Comparison of ENCODE assay signal across 17 cellular contexts in genomic region chr11:119934866-119935265, GRCh38.
DNase-seq lines count a peak whose midpoint lies in the region; ATAC-seq and TF ChIP-seq lines count a peak whose summit lies in the region.
"Had no signal": no experiment of that assay in that cellular context is flagged by ENCODE, and none has a peak within 500 bp of the region (broad histone marks: within the 10 kb centered on the region; RNA-seq: fewer than 3 reads in every experiment).

No MANE protein-coding gene starts in this region.

- H3K9me3 ChIP-seq in upper lobe of right lung (no peaks in the 10 kb centered on the region), esophagus muscularis mucosa (no peaks in the 10 kb centered on the region)
- H3K9me3 ChIP-seq: BLaER1 treated with 17β-estradiol and CSF1 and Interleukin-3, amounts not matched to agents 10 nM and 100 nM; HAP-1 had no signal

- DNase-seq in dorsolateral prefrontal cortex (no peak), posterior vena cava (ENCODE audit: low spot score) (peak; percentile 51), upper lobe of right lung (peak; percentile 41), esophagus muscularis mucosa (ENCODE audit: extremely low spot score) (no peak), COLO668 (lab: John Stamatoyannopoulos, UW; ENCODE audit: unreplicated experiment) (no peak)
- DNase-seq: 8988T; CD8-positive, alpha-beta T cell; COR-L47; DMS 273 treated with DMSO at 0.1 percent for 48 hours; DMS53; DND-41; EL had no signal

- intact Hi-C loops in dorsolateral prefrontal cortex (cut with DNase I) (loop anchor here in 1 of 2 donors (5.0 kb wide), 1 partner anchor 37 kb away; no protein-coding TSS in a partner anchor), posterior vena cava (cut with DNase I) (no loop called here), upper lobe of right lung (cut with DNase I) (no loop called here), esophagus muscularis mucosa (cut with DNase I) (no loop called here)

- H3K27me3 ChIP-seq in dorsolateral prefrontal cortex (no peaks in the 10 kb centered on the region), upper lobe of right lung (peaks cover 9% of the 10 kb centered on the region), esophagus muscularis mucosa (peaks cover 0 to 68% (median 0%) of the 10 kb centered on the region in 4 donors)
- H3K27me3 ChIP-seq: BLaER1 treated with 17β-estradiol and CSF1 and Interleukin-3, amounts not matched to agents 10 nM and 100 nM had no signal

- TF ChIP-seq CTCF in dorsolateral prefrontal cortex (IDR thresholded peaks at IDR 0.05 in 54 of 56, conservative IDR thresholded peaks at IDR 0.05 in 2 of 56; ENCODE audit: low read depth in 1 of 56, partially characterized antibody in 56 of 56) = no peak
- TF ChIP-seq CTCF in upper lobe of right lung (IDR thresholded peaks at IDR 0.05) = no peak
- TF ChIP-seq CTCF in esophagus muscularis mucosa (IDR thresholded peaks at IDR 0.05) = no peak

- peak overlapping the region; percentile 59 for H3K27ac ChIP-seq in angular gyrus (ENCODE audit: low read depth, low read length)
- H3K27ac ChIP-seq in dorsolateral prefrontal cortex = peak overlapping the region in 49 of 59 donors; percentile 1 to 92 (median 81)
- no peak overlapping the region for H3K27ac ChIP-seq in upper lobe of right lung
- no peak overlapping the region for H3K27ac ChIP-seq in esophagus muscularis mucosa (replicated peaks in 1 of 4)
- H3K27ac ChIP-seq: BLaER1 treated with 17β-estradiol and CSF1 and Interleukin-3, amounts not matched to agents 10 nM and 100 nM had no signal

- WGBS in esophagus muscularis mucosa = 70% methylated on average over 5 of the region's 5 CpGs

- TF ChIP-seq POLR2A in esophagus muscularis mucosa (IDR thresholded peaks at IDR 0.05; ENCODE audit: low read depth) = no peak

- H3K4me1 ChIP-seq in upper lobe of right lung = no peaks in the 10 kb centered on the region
- no peaks in the 10 kb centered on the region for H3K4me1 ChIP-seq in esophagus muscularis mucosa
- H3K4me1 ChIP-seq: HAP-1 had no signal

- ATAC-seq in upper lobe of right lung (no peak), GM21576 (IDR thresholded peaks at IDR 0.05; ENCODE audit: unreplicated experiment) (no peak)
- ATAC-seq: CD8-positive, alpha-beta T cell; GM12878 had no signal

- TF ChIP-seq EP300 in esophagus muscularis mucosa (IDR thresholded peaks at IDR 0.05) = no peak

- H3K36me3 ChIP-seq in upper lobe of right lung = no peaks in the 10 kb centered on the region
- no peaks in the 10 kb centered on the region for H3K36me3 ChIP-seq in esophagus muscularis mucosa
- H3K36me3 ChIP-seq: BLaER1 treated with 17β-estradiol and CSF1 and Interleukin-3, amounts not matched to agents 10 nM and 100 nM; HAP-1 had no signal

- no peak overlapping the region for H3K4me3 ChIP-seq in dorsolateral prefrontal cortex
- no peak overlapping the region for H3K4me3 ChIP-seq in upper lobe of right lung
- H3K4me3 ChIP-seq in esophagus muscularis mucosa = no peak overlapping the region
- H3K4me3 ChIP-seq: BLaER1 treated with 17β-estradiol and CSF1 and Interleukin-3, amounts not matched to agents 10 nM and 100 nM; GM12878; HAP-1 had no signal

Comparison
In these comparisons a context has a peak if more than half of its experiments do, and no peak if none do; other contexts are left out.
1. H3K27ac ChIP-seq: peak in angular gyrus (single experiment) and dorsolateral prefrontal cortex (49 of 59); none in upper lobe of right lung (single experiment) and esophagus muscularis mucosa (0 of 4).
2. DNase-seq: peak in posterior vena cava (single experiment) and upper lobe of right lung (single experiment); none in dorsolateral prefrontal cortex (0 of 10), esophagus muscularis mucosa (single experiment) and COLO668 (single experiment).